8 cellular contexts compared by ENCODE assay signal in the genomic region with DNA sequence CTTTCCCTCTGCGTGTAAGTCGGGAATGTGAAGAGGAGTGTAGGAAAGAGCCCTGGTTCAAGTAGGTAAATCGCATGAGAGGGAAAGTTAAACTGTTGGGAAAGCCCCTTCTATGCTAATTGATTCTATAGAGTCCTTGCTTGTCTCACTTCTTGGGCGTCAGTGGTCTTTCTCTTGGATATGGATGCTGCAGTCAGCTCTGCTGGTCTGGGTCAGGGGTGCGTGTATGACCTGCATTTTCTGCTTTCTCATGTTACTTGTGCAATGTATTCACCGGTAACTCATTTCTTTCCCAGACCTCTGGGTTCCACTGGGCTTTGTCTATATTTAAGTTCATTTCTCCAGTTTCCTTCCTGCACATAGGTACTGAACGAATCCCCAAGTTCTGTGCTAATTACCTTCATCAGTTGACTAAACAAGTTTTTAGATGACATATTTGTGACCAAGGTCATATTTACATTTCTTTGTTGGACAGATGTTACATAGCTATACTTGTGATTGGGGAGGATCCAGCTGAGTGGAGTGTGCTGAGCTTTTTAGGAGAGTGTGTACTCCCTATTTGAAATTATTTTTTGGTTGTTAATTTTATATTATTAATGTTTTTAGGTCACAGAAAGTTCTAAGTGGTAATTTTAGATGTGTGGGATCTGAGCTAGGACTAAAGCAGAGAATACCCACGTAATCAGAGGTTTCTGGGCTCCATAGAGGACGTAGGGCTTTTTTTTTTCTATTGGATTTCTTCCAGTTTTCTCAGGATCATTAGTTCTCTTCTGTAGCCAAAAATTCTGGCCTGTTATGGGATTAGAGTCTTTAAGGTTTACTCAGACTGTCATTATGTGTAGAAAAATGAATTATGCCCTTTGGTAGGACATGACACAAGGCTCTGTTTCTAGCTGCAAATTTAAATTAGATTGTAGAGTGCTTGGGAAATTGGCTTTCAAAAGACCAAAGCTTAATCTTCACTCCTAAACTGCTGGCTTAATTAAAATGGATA. TPM values are rescaled to one million over a fixed set of nuclear protein-coding genes. Genes with fewer than 3 reads are reported as not detected.
DNase-seq lines count a peak whose midpoint lies in the region; ATAC-seq and TF ChIP-seq lines count a peak whose summit lies in the region.

No MANE protein-coding gene starts in this region.

- peak in 1 of 3 donors; percentile 3 for ATAC-seq in natural killer cell
- ATAC-seq in HG03439 (IDR thresholded peaks at IDR 0.05; ENCODE audit: unreplicated experiment), result no peak
- ATAC-seq in HG02588 (IDR thresholded peaks at IDR 0.05; ENCODE audit: unreplicated experiment), result no peak

- peak; percentile 39 for DNase-seq in Caki2 (ENCODE audit: low read depth)
- peak; percentile 49 for DNase-seq in HT-29 (ENCODE audit: low spot score)
- DNase-seq in T-helper 2 cell treated with Interferon-gamma antibody and Interleukin-4, amounts not matched to agents 5 μg/mL and 100 μg/mL, for 36 hours (ENCODE audit: low spot score), result peak; percentile 17
- DNase-seq in endodermal cell, result peak; percentile 59
- peak; percentile 25 for DNase-seq in natural killer cell
- DNase-seq in activated effector memory CD4-positive, alpha-beta T cell treated with anti-CD3 and anti-CD28 coated beads, Interleukin-2, amount 50 U/mL, for 16 hours, result no peak

- H3K9me3 Mint-ChIP-seq in T-helper 2 cell treated with Interferon-gamma antibody and Interleukin-4, amounts not matched to agents 5 μg/mL and 100 μg/mL, for 36 hours, result no peaks in the 10 kb centered on the region
- H3K9me3 Mint-ChIP-seq in endodermal cell, result no peaks in the 10 kb centered on the region
- H3K9me3 Mint-ChIP-seq in natural killer cell, result no peaks in the 10 kb centered on the region

- WGBS in endodermal cell (ENCODE audit: insufficient coverage in 1 of 2, insufficient read length in 1 of 2), 2 experiments, result 0 to 1% methylated on average over 6 to 8 of the region's 9 CpGs

- peaks cover 6% of the 10 kb centered on the region for H3K4me1 ChIP-seq in endodermal cell (ENCODE audit: control insufficient read depth, insufficient read depth, low read length)

- in situ Hi-C loops in Caki2 (cut with HindIII; ENCODE audit: low pct_unique_long_range_greater_than_20kb, low sequenced_read_pairs), result no loop called here

- TF ChIP-seq CTCF in endodermal cell (conservative IDR thresholded peaks at IDR 0.05), result no peak
- TF ChIP-seq CTCF in natural killer cell (IDR thresholded peaks at IDR 0.05), result no peak

- peaks cover 36% of the 10 kb centered on the region for H3K36me3 Mint-ChIP-seq in T-helper 2 cell treated with Interferon-gamma antibody and Interleukin-4, amounts not matched to agents 5 μg/mL and 100 μg/mL, for 36 hours (ENCODE audit: low read depth)
- H3K36me3 Mint-ChIP-seq in endodermal cell (ENCODE audit: low read depth) (peaks cover 23% of the 10 kb centered on the region), natural killer cell (no peaks in the 10 kb centered on the region)

- H3K4me1 Mint-ChIP-seq in T-helper 2 cell treated with Interferon-gamma antibody and Interleukin-4, amounts not matched to agents 5 μg/mL and 100 μg/mL, for 36 hours (ENCODE audit: low read depth), result peaks cover 53% of the 10 kb centered on the region
- H3K4me1 Mint-ChIP-seq in endodermal cell, result peaks cover 63% of the 10 kb centered on the region
- H3K4me1 Mint-ChIP-seq in natural killer cell, result peaks cover 73 to 81% of the 10 kb centered on the region in 2 donors

- peak overlapping the region; percentile 88 for H3K4me3 ChIP-seq in endodermal cell (ENCODE audit: low read length)

- peak overlapping the region; percentile 92 for H3K27ac ChIP-seq in endodermal cell (ENCODE audit: low read depth, low read length)

- H3K27ac Mint-ChIP-seq in T-helper 2 cell treated with Interferon-gamma antibody and Interleukin-4, amounts not matched to agents 5 μg/mL and 100 μg/mL, for 36 hours, result peak overlapping the region; percentile 98
- H3K27ac Mint-ChIP-seq in endodermal cell (peak overlapping the region; percentile 99), natural killer cell (peak overlapping the region; percentile 99)

- no peaks in the 10 kb centered on the region for H3K9me3 ChIP-seq in endodermal cell (ENCODE audit: control insufficient read depth, low read length)

- intact Hi-C loops in natural killer cell (cut with micrococcal nuclease), result loop anchor here (2.0 to 5.0 kb wide), 2 partner anchors 54 to 333 kb away; partner anchors contain the start of gene BRPF1

- no peaks in the 10 kb centered on the region for H3K27me3 Mint-ChIP-seq in T-helper 2 cell treated with Interferon-gamma antibody and Interleukin-4, amounts not matched to agents 5 μg/mL and 100 μg/mL, for 36 hours (ENCODE audit: low read depth)
- H3K27me3 Mint-ChIP-seq in endodermal cell (ENCODE audit: insufficient read depth) (no peaks in the 10 kb centered on the region), natural killer cell (ENCODE audit: low read depth in 2 of 2) (no peaks in the 10 kb centered on the region)

- H3K9ac ChIP-seq in endodermal cell (ENCODE audit: extremely low read depth, low read length, poor library complexity, severe bottlenecking), result peak overlapping the region; percentile 98

- peaks cover 17% of the 10 kb centered on the region for H3K36me3 ChIP-seq in endodermal cell (ENCODE audit: control insufficient read depth, insufficient read depth, low read length)

- H3K4me3 Mint-ChIP-seq in T-helper 2 cell treated with Interferon-gamma antibody and Interleukin-4, amounts not matched to agents 5 μg/mL and 100 μg/mL, for 36 hours, result peak overlapping the region; percentile 99
- H3K4me3 Mint-ChIP-seq in endodermal cell (peak overlapping the region; percentile 97), natural killer cell (peak overlapping the region; percentile 98)

- no peaks in the 10 kb centered on the region for H3K27me3 ChIP-seq in endodermal cell (ENCODE audit: control insufficient read depth, insufficient read depth, low read length, poor library complexity, severe bottlenecking)

RNA-seq across cellular contexts. Expression of gene SETD5, which starts 1.6 kb away (rescaled TPM):
- total RNA-seq in Caki2 (2014; rRNA removed; shearing (Covaris generic); ENCODE audit: low replicate concordance), result 12.3 and 30.7 TPM in 2 replicates
- total RNA-seq in HT-29 (2014; rRNA removed; shearing (Covaris generic)), result 27.3 and 41.9 TPM in 2 replicates
- total RNA-seq in endodermal cell (100 to 1,000 TPM; 261 to 289 TPM), natural killer cell (100 to 1,000 TPM; 106 to 154 (median 140) TPM)
- polyA plus RNA-seq in endodermal cell (2013, experiment 1 of 2), result 232 TPM
- 214 TPM for polyA plus RNA-seq in endodermal cell (2013, experiment 2 of 2)

RNA-seq across cellular contexts. Expression of gene THUMPD3, which starts 36.2 kb away (rescaled TPM):
- total RNA-seq in Caki2 (2014; rRNA removed; shearing (Covaris generic); ENCODE audit: low replicate concordance), result 25.7 and 28.1 TPM in 2 replicates
- 12.2 and 21.1 TPM in 2 replicates for total RNA-seq in HT-29 (2014; rRNA removed; shearing (Covaris generic))
- total RNA-seq in endodermal cell (10 to 100 TPM; 55.7 to 61.8 TPM), natural killer cell (10 to 100 TPM; 44.0 to 48.8 (median 46.3) TPM)
- polyA plus RNA-seq in endodermal cell (2013, experiment 1 of 2), result 58.0 TPM
- 62.1 TPM for polyA plus RNA-seq in endodermal cell (2013, experiment 2 of 2)
